ENCODE assay signal across 25 cellular contexts in the genomic region with DNA sequence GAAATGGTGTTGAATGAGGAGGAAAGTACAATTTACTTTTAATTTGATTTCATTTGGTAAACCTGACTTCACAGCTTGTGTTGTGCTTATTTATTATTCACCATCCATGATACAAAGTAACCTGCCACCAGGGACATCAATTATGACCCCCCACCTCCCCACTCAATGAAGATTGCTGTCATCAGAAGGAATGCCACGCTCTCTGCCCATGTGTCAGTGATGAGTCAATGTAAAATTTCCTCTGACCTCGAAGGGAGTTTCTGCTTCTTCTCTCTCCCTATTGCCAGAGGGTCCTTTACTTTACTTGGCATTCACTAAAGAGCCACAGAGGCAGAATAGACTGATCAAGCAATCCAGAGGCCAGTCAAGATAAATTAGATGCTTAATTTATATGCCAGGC.
DNase-seq lines count a peak whose midpoint lies in the region; ATAC-seq, FAIRE-seq and TF ChIP-seq lines count a peak whose summit lies in the region.
"Had no signal": no experiment of that assay in that cellular context is flagged by ENCODE, and none has a peak within 500 bp of the region (broad histone marks: within the 10 kb centered on the region; RNA-seq: fewer than 3 reads in every experiment).

No MANE protein-coding gene starts in this region.

- FAIRE-seq in small intestine (lab: Jason Lieb, UNC): no peak
- FAIRE-seq: colon, GM18507, keratinocyte had no signal

- BruUV-seq in MCF 10A (replicated peaks; lab: Mats Ljungman, UMichigan): no TSS peak

- 49 to 69% (median 54%) methylated on average over 2 of the region's 2 CpGs for WGBS in small intestine, 3 donors

- H3K9me3 ChIP-seq in breast epithelium (no peaks in the 10 kb centered on the region), small intestine (ENCODE audit: control insufficient read depth, low read depth) (no peaks in the 10 kb centered on the region)
- H3K9me3 ChIP-seq: upper lobe of left lung had no signal

- H3K4me3 ChIP-seq in breast epithelium: no peak overlapping the region
- H3K4me3 ChIP-seq in fibroblast of the aortic adventitia (ENCODE audit: low read depth, low read length): no peak overlapping the region
- no peak overlapping the region for H3K4me3 ChIP-seq in small intestine (ENCODE audit: low read depth in 1 of 2, low read length in 2 of 2)
- H3K4me3 ChIP-seq: upper lobe of left lung had no signal

- no peak overlapping the region for H3K27ac Mint-ChIP-seq in MCF 10A (ENCODE audit: low read depth, unreplicated experiment)
- no peak overlapping the region for H3K27ac Mint-ChIP-seq in T-helper 2 cell treated with Interferon-gamma antibody and Interleukin-4, amounts not matched to agents 5 μg/mL and 100 μg/mL, for 36 hours
- H3K27ac Mint-ChIP-seq: activated CD8-positive, alpha-beta memory T cell treated with anti-CD3 and anti-CD28 coated beads, Interleukin-2, amount 10 ng/mL, durations not matched to agents 7 days and 5 days; CD14-positive monocyte; stimulated activated naive CD8-positive, alpha-beta T cell treated with anti-CD3 and anti-CD28 coated beads, Interleukin-15, Interleukin-2, amounts not matched to agents 100 ng/mL and 50 ng/mL, for 24 hours had no signal

- POLR2A ChIA-PET in MCF 10A (lab: Yijun Ruan, JAX): interaction anchor here (0.6 kb wide), 1 partner anchor 49 kb away, joined by 3 read pairs; no protein-coding TSS in a partner anchor

- H3K27me3 ChIP-seq in breast epithelium: no peaks in the 10 kb centered on the region
- H3K27me3 ChIP-seq in small intestine (ENCODE audit: control insufficient read depth in 2 of 2, insufficient read depth in 2 of 2, low read length in 2 of 2): no peaks in the 10 kb centered on the region
- H3K27me3 ChIP-seq: upper lobe of left lung had no signal

- intact Hi-C loops in MCF 10A (cut with micrococcal nuclease): no loop called here
- intact Hi-C loops in breast epithelium (cut with DNase I; ENCODE audit: low total_unique reads): no loop called here

- DNase-seq in MCF 10A (ENCODE audit: unreplicated experiment) (peak; percentile 38), breast epithelium (ENCODE audit: low spot score in 2 of 2) (no peak), T1000 (lab: John Stamatoyannopoulos, UW) (peak; percentile 28), fibroblast of the aortic adventitia (ENCODE audit: low read depth) (peak; percentile 21), small intestine (no peak), NCI-H1417 treated with DMSO at 0.1 percent for 48 hours (lab: John Stamatoyannopoulos, UW) (no peak)
- DNase-seq in T-helper 2 cell treated with Interferon-gamma antibody and Interleukin-4, amounts not matched to agents 5 μg/mL and 100 μg/mL, for 36 hours (ENCODE audit: low spot score): no peak
- DNase-seq: activated CD4-positive, alpha-beta T cell treated with anti-CD3 and anti-CD28 coated beads for 1 hour; activated CD8-positive, alpha-beta memory T cell treated with anti-CD3 and anti-CD28 coated beads, Interleukin-2, amount 10 ng/mL, durations not matched to agents 7 days and 5 days; activated effector memory CD4-positive, alpha-beta T cell treated with Interleukin-2 at 50 U/mL for 16 hours; amygdala; DMS53; NCI-H187 treated with DMSO at 0.1 percent for 48 hours; NCI-H446 treated with DMSO at 0.1 percent for 48 hours; retina; SIG-M5; upper lobe of left lung had no signal

- H3K4me1 ChIP-seq in breast epithelium (no peaks in the 10 kb centered on the region), small intestine (ENCODE audit: control insufficient read depth in 2 of 2, insufficient read depth in 1 of 2, low read depth in 1 of 2, low read length in 1 of 2) (no peaks in the 10 kb centered on the region)
- H3K4me1 ChIP-seq: upper lobe of left lung had no signal

- H3K36me3 Mint-ChIP-seq in MCF 10A (ENCODE audit: insufficient read depth, unreplicated experiment): no peaks in the 10 kb centered on the region
- H3K36me3 Mint-ChIP-seq in T-helper 2 cell treated with Interferon-gamma antibody and Interleukin-4, amounts not matched to agents 5 μg/mL and 100 μg/mL, for 36 hours (ENCODE audit: low read depth): no peaks in the 10 kb centered on the region
- H3K36me3 Mint-ChIP-seq: activated CD8-positive, alpha-beta memory T cell treated with anti-CD3 and anti-CD28 coated beads, Interleukin-2, amount 10 ng/mL, durations not matched to agents 7 days and 5 days; CD14-positive monocyte had no signal

- no peaks in the 10 kb centered on the region for H3K27me3 Mint-ChIP-seq in MCF 10A (ENCODE audit: insufficient read depth, unreplicated experiment)
- H3K27me3 Mint-ChIP-seq in T-helper 2 cell treated with Interferon-gamma antibody and Interleukin-4, amounts not matched to agents 5 μg/mL and 100 μg/mL, for 36 hours (ENCODE audit: low read depth): no peaks in the 10 kb centered on the region
- H3K27me3 Mint-ChIP-seq: activated CD8-positive, alpha-beta memory T cell treated with anti-CD3 and anti-CD28 coated beads, Interleukin-2, amount 10 ng/mL, durations not matched to agents 7 days and 5 days; stimulated activated naive CD8-positive, alpha-beta T cell treated with anti-CD3 and anti-CD28 coated beads, Interleukin-15, Interleukin-2, amounts not matched to agents 100 ng/mL and 50 ng/mL, for 24 hours had no signal

- H3K36me3 ChIP-seq in breast epithelium (no peaks in the 10 kb centered on the region), small intestine (ENCODE audit: control insufficient read depth in 2 of 2, insufficient read depth in 2 of 2, low read length in 2 of 2) (no peaks in the 10 kb centered on the region)
- H3K36me3 ChIP-seq: upper lobe of left lung had no signal

- no peaks in the 10 kb centered on the region for H3K4me1 Mint-ChIP-seq in MCF 10A (ENCODE audit: insufficient read depth, unreplicated experiment)
- H3K4me1 Mint-ChIP-seq in T-helper 2 cell treated with Interferon-gamma antibody and Interleukin-4, amounts not matched to agents 5 μg/mL and 100 μg/mL, for 36 hours (ENCODE audit: low read depth): no peaks in the 10 kb centered on the region
- H3K4me1 Mint-ChIP-seq: activated CD8-positive, alpha-beta memory T cell treated with anti-CD3 and anti-CD28 coated beads, Interleukin-2, amount 10 ng/mL, durations not matched to agents 7 days and 5 days; CD14-positive monocyte had no signal

- ATAC-seq in GM21447 (IDR thresholded peaks at IDR 0.05; ENCODE audit: unreplicated experiment): no peak
- ATAC-seq: activated CD8-positive, alpha-beta memory T cell treated with anti-CD3 and anti-CD28 coated beads, Interleukin-2, amount 10 ng/mL, durations not matched to agents 7 days and 5 days had no signal

- H3K4me3 Mint-ChIP-seq in MCF 10A (ENCODE audit: unreplicated experiment): no peak overlapping the region
- no peak overlapping the region for H3K4me3 Mint-ChIP-seq in T-helper 2 cell treated with Interferon-gamma antibody and Interleukin-4, amounts not matched to agents 5 μg/mL and 100 μg/mL, for 36 hours
- H3K4me3 Mint-ChIP-seq: activated CD8-positive, alpha-beta memory T cell treated with anti-CD3 and anti-CD28 coated beads, Interleukin-2, amount 10 ng/mL, durations not matched to agents 7 days and 5 days; CD14-positive monocyte; stimulated activated naive CD8-positive, alpha-beta T cell treated with anti-CD3 and anti-CD28 coated beads, Interleukin-15, Interleukin-2, amounts not matched to agents 100 ng/mL and 50 ng/mL, for 24 hours had no signal

- no peak for TF ChIP-seq POLR2A in breast epithelium (IDR thresholded peaks at IDR 0.05)

- no peak for TF ChIP-seq CTCF in MCF 10A (IDR thresholded peaks at IDR 0.05; ENCODE audit: unreplicated experiment)
- no peak for TF ChIP-seq CTCF in breast epithelium (IDR thresholded peaks at IDR 0.05)
- TF ChIP-seq CTCF in fibroblast of the aortic adventitia (IDR thresholded peaks at IDR 0.05; ENCODE audit: insufficient read depth, low read length): no peak

- CTCF ChIA-PET in MCF 10A (lab: Yijun Ruan, JAX): interaction anchor here (0.6 kb wide), 1 partner anchor 18 kb away, joined by 3 read pairs; no protein-coding TSS in a partner anchor

- H3K9me3 Mint-ChIP-seq in MCF 10A (ENCODE audit: unreplicated experiment): no peaks in the 10 kb centered on the region
- H3K9me3 Mint-ChIP-seq in T-helper 2 cell treated with Interferon-gamma antibody and Interleukin-4, amounts not matched to agents 5 μg/mL and 100 μg/mL, for 36 hours: peaks cover 54% of the 10 kb centered on the region

- H3K27ac ChIP-seq in breast epithelium: no peak overlapping the region
- H3K27ac ChIP-seq in small intestine (ENCODE audit: low read depth in 1 of 2, low read length in 1 of 2): no peak overlapping the region
- H3K27ac ChIP-seq: 22Rv1, epithelial cell of prostate, upper lobe of left lung had no signal

Comparison
In these comparisons a context has a peak if more than half of its experiments do, and no peak if none do; other contexts are left out.
1. DNase-seq: peak in MCF 10A (single experiment), T1000 (single experiment) and fibroblast of the aortic adventitia (single experiment); none in breast epithelium (0 of 2), small intestine (single experiment), T-helper 2 cell treated with Interferon-gamma antibody and Interleukin-4, amounts not matched to agents 5 μg/mL and 100 μg/mL, for 36 hours (single experiment) and NCI-H1417 treated with DMSO at 0.1 percent for 48 hours (single experiment).